ENCODE assay signal across 37 cellular contexts in the genomic region with DNA sequence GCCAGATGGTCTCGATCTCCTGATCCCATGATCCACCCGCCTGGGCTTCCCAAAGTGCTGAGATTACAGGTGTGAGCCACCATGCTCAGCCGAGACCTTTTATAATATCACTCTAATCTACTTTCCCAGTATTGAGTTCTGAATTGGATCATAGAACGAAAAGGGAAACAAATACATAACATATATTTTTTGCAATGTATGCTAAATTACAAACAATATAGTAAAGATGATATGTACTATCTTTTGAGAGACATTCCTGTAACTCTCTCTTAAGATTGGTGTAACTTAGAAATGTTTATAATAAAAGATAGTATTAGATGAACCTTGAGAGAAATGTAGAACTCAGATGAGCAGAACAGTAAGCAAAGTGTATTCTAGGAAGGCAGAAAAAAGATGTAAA.
"Had no signal": no experiment of that assay in that cellular context is flagged by ENCODE, and none has a peak within 500 bp of the region (broad histone marks: within the 10 kb centered on the region; RNA-seq: fewer than 3 reads in every experiment).

No MANE protein-coding gene starts in this region.

- H3K36me3 Mint-ChIP-seq: activated CD4-positive, alpha-beta memory T cell treated with anti-CD3 and anti-CD28 coated beads for 36 hours; activated naive CD4-positive, alpha-beta T cell treated with anti-CD3 and anti-CD28 coated beads, Interleukin-2, amount 10 ng/mL, durations not matched to agents 7 days and 5 days; activated naive CD4-positive, alpha-beta T cell treated with anti-CD3 and anti-CD28 coated beads, Interleukin-2, amount 50 U/mL, for 24 hours; activated naive CD8-positive, alpha-beta T cell; activated naive CD8-positive, alpha-beta T cell treated with anti-CD3 and anti-CD28 coated beads, Interleukin-2, amount 10 ng/mL, durations not matched to agents 7 days and 5 days; brain had no signal

- H3K27me3 ChIP-seq: ascending aorta, cardiac muscle cell had no signal

- H3K4me3 ChIP-seq: ascending aorta, cardiac muscle cell had no signal

- H3K36me3 ChIP-seq: ascending aorta, cardiac muscle cell had no signal

- H3K27ac ChIP-seq: ascending aorta, cardiac muscle cell, VCaP had no signal

- FAIRE-seq: bronchial epithelial cell, TTC549 had no signal

- H3K9me3 ChIP-seq: ascending aorta had no signal

- DNase-seq: activated B cell treated with CpG ODN at 0.5 μM for 24 hours; activated CD4-positive, alpha-beta memory T cell treated with anti-CD3 and anti-CD28 coated beads for 36 hours; activated CD4-positive, alpha-beta T cell treated with anti-CD3 and anti-CD28 coated beads for 4 hours; activated CD4-positive, alpha-beta T cell treated with anti-CD3 and anti-CD28 coated beads, Interleukin-2, amount 10 ng/mL, durations not matched to agents 24 days and 14 days; activated CD4-positive, alpha-beta T cell treated with anti-CD3 and anti-CD28 coated beads, Interleukin-2, amount 50 U/mL, for 1 hour; activated CD4-positive, alpha-beta T cell treated with anti-CD3 and anti-CD28 coated beads, Interleukin-2, amount 50 U/mL, for 4 hours; activated CD4-positive, CD25-positive, alpha-beta regulatory T cell treated with anti-CD3 and anti-CD28 coated beads, Interleukin-2, amount 50 U/mL, for 72 hours; activated CD8-positive, alpha-beta memory T cell treated with anti-CD3 and anti-CD28 coated beads, Interleukin-2, amount 50 U/mL, for 4 hours; activated CD8-positive, alpha-beta T cell treated with anti-CD3 and anti-CD28 coated beads for 36 hours; activated effector memory CD4-positive, alpha-beta T cell treated with anti-CD3 and anti-CD28 coated beads, Interleukin-2, amount 50 U/mL, for 16 hours; activated gamma-delta T cell treated with Interleukin-2 at 50 U/mL for 16 hours; activated naive CD4-positive, alpha-beta T cell treated with anti-CD3 and anti-CD28 coated beads, Interleukin-2, amount 10 ng/mL, durations not matched to agents 7 days and 5 days; activated naive CD4-positive, alpha-beta T cell treated with Interleukin-2 at 50 U/mL for 16 hours; activated naive CD8-positive, alpha-beta T cell treated with anti-CD3 and anti-CD28 coated beads, Interleukin-2, amount 10 ng/mL, durations not matched to agents 7 days and 5 days; activated naive CD8-positive, alpha-beta T cell treated with anti-CD3 and anti-CD28 coated beads, Interleukin-2, amount 50 U/mL, for 24 hours; activated T-cell treated with anti-CD3 and anti-CD28 coated beads for 4 hours; activated T-cell treated with anti-CD3 and anti-CD28 coated beads, Interleukin-2, amount 50 U/mL, for 1 hour; activated T-cell treated with anti-CD3 and anti-CD28 coated beads, Interleukin-2, amount 50 U/mL, for 4 hours; activated T-cell treated with anti-CD3 and anti-CD28 coated beads, Interleukin-2, amount 50 U/mL, for 72 hours; amygdala; anterior cingulate cortex; caudate nucleus; cerebellar nuclear complex; T-helper 2 cell; T-helper 9 cell had no signal

- ATAC-seq: activated CD8-positive, alpha-beta T cell treated with anti-CD3 and anti-CD28 coated beads for 36 hours; activated naive CD8-positive, alpha-beta T cell treated with anti-CD3 and anti-CD28 coated beads, Interleukin-2, amount 50 U/mL, for 24 hours; activated T-cell treated with anti-CD3 and anti-CD28 coated beads, Interleukin-2, amount 50 U/mL, for 4 hours; activated T-cell treated with anti-CD3 and anti-CD28 coated beads, Interleukin-2, amount 50 U/mL, for 72 hours; activated T-helper 17 cell treated with anti-CD3 and anti-CD28 coated beads, Interleukin-2, amount 50 U/mL, for 72 hours had no signal

- H3K4me3 Mint-ChIP-seq: activated B cell treated with CpG ODN at 0.5 μM for 24 hours; activated CD4-positive, alpha-beta memory T cell treated with anti-CD3 and anti-CD28 coated beads for 36 hours; activated CD4-positive, alpha-beta T cell treated with anti-CD3 and anti-CD28 coated beads, Interleukin-2, amount 10 ng/mL, durations not matched to agents 24 days and 14 days; activated CD8-positive, alpha-beta T cell treated with anti-CD3 and anti-CD28 coated beads for 36 hours; activated naive CD4-positive, alpha-beta T cell treated with anti-CD3 and anti-CD28 coated beads, Interleukin-2, amount 10 ng/mL, durations not matched to agents 7 days and 5 days; activated naive CD4-positive, alpha-beta T cell treated with anti-CD3 and anti-CD28 coated beads, Interleukin-2, amount 50 U/mL, for 24 hours; activated naive CD8-positive, alpha-beta T cell; activated naive CD8-positive, alpha-beta T cell treated with anti-CD3 and anti-CD28 coated beads, Interleukin-2, amount 10 ng/mL, durations not matched to agents 7 days and 5 days; activated naive CD8-positive, alpha-beta T cell treated with anti-CD3 and anti-CD28 coated beads, Interleukin-2, amount 50 U/mL, for 24 hours; activated T-cell treated with anti-CD3 and anti-CD28 coated beads, Interleukin-2, amount 50 U/mL, for 4 hours; activated T-cell treated with anti-CD3 and anti-CD28 coated beads, Interleukin-2, amount 50 U/mL, for 72 hours; activated T-helper 1 cell treated with anti-CD3 and anti-CD28 coated beads, Interleukin-12 subunit alpha, Interleukin-12 subunit beta, Interleukin-2, Interleukin-4 antibody, amounts not matched to agents 30 ng/mL and 10 ng/mL and 1 ng/mL, durations not matched to agents 14 hours and 24 hours and 36 hours; activated T-helper 17 cell treated with anti-CD3 and anti-CD28 coated beads, Interleukin-2, amount 50 U/mL, for 72 hours; brain; central memory CD8-positive, alpha-beta T cell; T-helper 2 cell treated with Interferon-gamma antibody and Interleukin-4, amounts not matched to agents 5 μg/mL and 100 μg/mL, for 36 hours had no signal

- H3K4me1 Mint-ChIP-seq: activated B cell treated with CpG ODN at 0.5 μM for 24 hours; activated CD4-positive, alpha-beta T cell treated with anti-CD3 and anti-CD28 coated beads, Interleukin-2, amount 10 ng/mL, durations not matched to agents 24 days and 14 days; activated naive CD4-positive, alpha-beta T cell treated with anti-CD3 and anti-CD28 coated beads, Interleukin-2, amount 10 ng/mL, durations not matched to agents 7 days and 5 days; activated naive CD4-positive, alpha-beta T cell treated with anti-CD3 and anti-CD28 coated beads, Interleukin-2, amount 50 U/mL, for 24 hours; activated naive CD8-positive, alpha-beta T cell treated with anti-CD3 and anti-CD28 coated beads, Interleukin-2, amount 10 ng/mL, durations not matched to agents 7 days and 5 days; activated naive CD8-positive, alpha-beta T cell treated with anti-CD3 and anti-CD28 coated beads, Interleukin-2, amount 50 U/mL, for 24 hours; activated T-helper 17 cell treated with anti-CD3 and anti-CD28 coated beads, Interleukin-2, amount 50 U/mL, for 72 hours; brain; central memory CD8-positive, alpha-beta T cell had no signal

- H3K27me3 Mint-ChIP-seq: activated B cell treated with CpG ODN at 0.5 μM for 24 hours; activated CD4-positive, alpha-beta memory T cell treated with anti-CD3 and anti-CD28 coated beads for 36 hours; activated CD4-positive, alpha-beta T cell treated with anti-CD3 and anti-CD28 coated beads, Interleukin-2, amount 10 ng/mL, durations not matched to agents 24 days and 14 days; activated CD8-positive, alpha-beta T cell treated with anti-CD3 and anti-CD28 coated beads for 36 hours; activated naive CD4-positive, alpha-beta T cell treated with anti-CD3 and anti-CD28 coated beads, Interleukin-2, amount 10 ng/mL, durations not matched to agents 7 days and 5 days; activated naive CD4-positive, alpha-beta T cell treated with anti-CD3 and anti-CD28 coated beads, Interleukin-2, amount 50 U/mL, for 24 hours; activated naive CD8-positive, alpha-beta T cell; activated naive CD8-positive, alpha-beta T cell treated with anti-CD3 and anti-CD28 coated beads, Interleukin-2, amount 10 ng/mL, durations not matched to agents 7 days and 5 days; activated naive CD8-positive, alpha-beta T cell treated with anti-CD3 and anti-CD28 coated beads, Interleukin-2, amount 50 U/mL, for 24 hours; activated T-helper 17 cell treated with anti-CD3 and anti-CD28 coated beads, Interleukin-2, amount 50 U/mL, for 72 hours; brain; central memory CD8-positive, alpha-beta T cell had no signal

- H3K27ac Mint-ChIP-seq: activated B cell treated with CpG ODN at 0.5 μM for 24 hours; activated CD4-positive, alpha-beta memory T cell treated with anti-CD3 and anti-CD28 coated beads for 36 hours; activated CD4-positive, alpha-beta T cell treated with anti-CD3 and anti-CD28 coated beads, Interleukin-2, amount 10 ng/mL, durations not matched to agents 24 days and 14 days; activated CD8-positive, alpha-beta T cell treated with anti-CD3 and anti-CD28 coated beads for 36 hours; activated naive CD4-positive, alpha-beta T cell treated with anti-CD3 and anti-CD28 coated beads, Interleukin-2, amount 10 ng/mL, durations not matched to agents 7 days and 5 days; activated naive CD4-positive, alpha-beta T cell treated with anti-CD3 and anti-CD28 coated beads, Interleukin-2, amount 50 U/mL, for 24 hours; activated naive CD8-positive, alpha-beta T cell; activated naive CD8-positive, alpha-beta T cell treated with anti-CD3 and anti-CD28 coated beads, Interleukin-2, amount 10 ng/mL, durations not matched to agents 7 days and 5 days; activated naive CD8-positive, alpha-beta T cell treated with anti-CD3 and anti-CD28 coated beads, Interleukin-2, amount 50 U/mL, for 24 hours; activated T-cell treated with anti-CD3 and anti-CD28 coated beads, Interleukin-2, amount 50 U/mL, for 72 hours; activated T-helper 1 cell treated with anti-CD3 and anti-CD28 coated beads, Interleukin-12 subunit alpha, Interleukin-12 subunit beta, Interleukin-2, Interleukin-4 antibody, amounts not matched to agents 30 ng/mL and 10 ng/mL and 1 ng/mL, durations not matched to agents 14 hours and 24 hours and 36 hours; activated T-helper 17 cell treated with anti-CD3 and anti-CD28 coated beads, Interleukin-2, amount 50 U/mL, for 72 hours; brain; T-helper 2 cell treated with Interferon-gamma antibody and Interleukin-4, amounts not matched to agents 5 μg/mL and 100 μg/mL, for 36 hours had no signal

- H3K4me1 ChIP-seq: ascending aorta had no signal
